ENCODE assay signal across 3 cellular contexts in genomic region chr4:149500806-149501205, GRCh38.
"Had no signal": no experiment of that assay in that cellular context is flagged by ENCODE, and none has a peak within 500 bp of the region (broad histone marks: within the 10 kb centered on the region; RNA-seq: fewer than 3 reads in every experiment).

No MANE protein-coding gene starts in this region.

- DNase-seq: GDM1, GF-D8 had no signal

- ATAC-seq: GM12878 had no signal
